ENCODE assay signal across 8 cellular contexts in genomic region chrX:71067727-71068051, GRCh38. TPM values are rescaled to one million over a fixed set of nuclear protein-coding genes. Genes with fewer than 3 reads are reported as not detected.
DNase-seq lines count a peak whose midpoint lies in the region; ATAC-seq and TF ChIP-seq lines count a peak whose summit lies in the region.

No MANE protein-coding gene starts in this region.

- no peak for TF ChIP-seq POLR2A in sigmoid colon (IDR thresholded peaks at IDR 0.05)

- H3K4me1 ChIP-seq in left ventricle myocardium inferior, result peaks cover 7% of the 10 kb centered on the region
- peaks cover 0 to 6% (median 0%) of the 10 kb centered on the region in 4 donors for H3K4me1 ChIP-seq in sigmoid colon

- intact Hi-C loops in left ventricle myocardium inferior (cut with micrococcal nuclease), result no loop called here
- intact Hi-C loops in sigmoid colon (cut with DNase I), result loop anchor here (5.0 to 10.0 kb wide), 2 partner anchors 115 to 613 kb away; no protein-coding TSS in a partner anchor

- no peaks in the 10 kb centered on the region for H3K9me3 ChIP-seq in left ventricle myocardium inferior (replicated peaks)
- no peaks in the 10 kb centered on the region for H3K9me3 ChIP-seq in sigmoid colon

- H3K27me3 ChIP-seq in left ventricle myocardium inferior (ENCODE audit: low read depth), result no peaks in the 10 kb centered on the region
- no peaks in the 10 kb centered on the region for H3K27me3 ChIP-seq in sigmoid colon

- peak overlapping the region; percentile 88 for H3K27ac ChIP-seq in left ventricle myocardium inferior (replicated peaks)
- H3K27ac ChIP-seq in sigmoid colon, result peak overlapping the region; percentile 83 to 85 (median 84)

- WGBS in sigmoid colon, 2 donors, result 0% methylated on average over 11 of the region's 11 CpGs

- H3K36me3 ChIP-seq in left ventricle myocardium inferior, result no peaks in the 10 kb centered on the region
- no peaks in the 10 kb centered on the region for H3K36me3 ChIP-seq in sigmoid colon

- ATAC-seq in HG03342 (IDR thresholded peaks at IDR 0.05; ENCODE audit: unreplicated experiment), result no peak
- ATAC-seq in HG02970 (IDR thresholded peaks at IDR 0.05; ENCODE audit: low FRiP score, unreplicated experiment), result no peak
- ATAC-seq in GM18511 (IDR thresholded peaks at IDR 0.05; ENCODE audit: unreplicated experiment), result no peak

- TF ChIP-seq EP300 in sigmoid colon (IDR thresholded peaks at IDR 0.05), result no peak

- H3K4me3 ChIP-seq in WI38 (ENCODE audit: low read depth, low read length) (peak overlapping the region; percentile 72), left ventricle myocardium inferior (peak overlapping the region; percentile 74), sigmoid colon (peak overlapping the region; percentile 55 to 59 (median 59))

- DNase-seq in stimulated activated CD4-positive, alpha-beta T cell treated with anti-CD3 and anti-CD28 coated beads, Interleukin-4, amount 100 ng/mL, for 24 hours, result peak; percentile 3
- DNase-seq in stimulated activated CD4-positive, alpha-beta T cell treated with anti-CD3 and anti-CD28 coated beads, Interleukin-2, amount 100 ng/mL, for 24 hours, result no peak
- DNase-seq in left ventricle myocardium inferior (no peak), sigmoid colon (no peak)

- no peak for TF ChIP-seq CTCF in WI38 (IDR thresholded peaks at IDR 0.05; ENCODE audit: low read depth, low read length)
- no peak for TF ChIP-seq CTCF in left ventricle myocardium inferior (IDR thresholded peaks at IDR 0.05; ENCODE audit: borderline replicate concordance)
- TF ChIP-seq CTCF in sigmoid colon (IDR thresholded peaks at IDR 0.05), result no peak

RNA-seq across cellular contexts. Expression of gene SNX12, which starts 0.4 kb away (rescaled TPM):
- 42.7 TPM for total RNA-seq in left ventricle myocardium inferior
- total RNA-seq in sigmoid colon, result 10 to 100 TPM; 27.6 to 47.4 (median 38.6) TPM
- 10 to 100 TPM; 40.6 to 66.1 (median 52.7) TPM for polyA plus RNA-seq in sigmoid colon

RNA-seq across cellular contexts. Expression of gene FOXO4, which starts 28.0 kb away (rescaled TPM):
- total RNA-seq in left ventricle myocardium inferior (39.5 TPM), sigmoid colon (10 to 100 TPM; 22.1 to 34.6 (median 26.2) TPM)
- 10 to 100 TPM; 14.7 to 27.3 (median 19.2) TPM for polyA plus RNA-seq in sigmoid colon

RNA-seq across cellular contexts. Expression of gene CXorf65, which starts 38.9 kb away (rescaled TPM):
- total RNA-seq in left ventricle myocardium inferior (not detected), sigmoid colon (not detected)
- 1 to 10 TPM in 1 of 3 donors, not detected in 2; 3.4 TPM for polyA plus RNA-seq in sigmoid colon

RNA-seq across cellular contexts. Expression of gene IL2RG, which starts 43.7 kb away (rescaled TPM):
- total RNA-seq in left ventricle myocardium inferior (0.99 TPM), sigmoid colon (1 to 10 TPM in 3 of 4 donors, not detected in 1; 1.7 to 8.1 (median 3.2) TPM)
- 10 to 100 TPM; 14.4 to 90.1 (median 39.1) TPM for polyA plus RNA-seq in sigmoid colon

RNA-seq across cellular contexts. Expression of gene MED12, which starts 50.7 kb away (rescaled TPM):
- total RNA-seq in left ventricle myocardium inferior, result 23.2 TPM
- 10 to 100 TPM; 15.6 to 27.6 (median 24.4) TPM for total RNA-seq in sigmoid colon
- polyA plus RNA-seq in sigmoid colon, result 10 to 100 TPM in 2 of 3 donors, 1 to 10 TPM in 1; 4.9 to 17.4 (median 16.1) TPM
